34 cellular contexts compared by ENCODE assay signal in genomic region chrX:94162971-94163370, GRCh38.
"Had no signal": no experiment of that assay in that cellular context is flagged by ENCODE, and none has a peak within 500 bp of the region (broad histone marks: within the 10 kb centered on the region; RNA-seq: fewer than 3 reads in every experiment).

No MANE protein-coding gene starts in this region.

- H3K9me3 ChIP-seq: MG63 had no signal

- H3K4me2 ChIP-seq: KMS-11 had no signal

- H3K4me3 ChIP-seq: MG63 had no signal

- H3K27me3 ChIP-seq: MG63 had no signal

- H3K36me3 ChIP-seq: MG63 had no signal

- H3K9ac ChIP-seq: KMS-11 had no signal

- H3K27ac ChIP-seq: KMS-11 had no signal

- DNase-seq: Karpas-422, Kasumi-1, MG63, MM.1S, MV-4-11, NCI-H1048, NCI-H1092, NCI-H1092 treated with DMSO at 0.1 percent for 48 hours, NCI-H1105, NCI-H1105 treated with DMSO at 0.1 percent for 48 hours, NCI-H1417, NCI-H1417 treated with DMSO at 0.1 percent for 48 hours, NCI-H1436, NCI-H1436 treated with DMSO at 0.1 percent for 48 hours, NCI-H146, NCI-H1694, NCI-H1694 treated with DMSO at 0.1 percent for 48 hours, NCI-H187, NCI-H187 treated with DMSO at 0.1 percent for 48 hours, NCI-H1930, NCI-H2029, NCI-H2029 treated with DMSO at 0.1 percent for 48 hours, NCI-H2081, NCI-H2081 treated with DMSO at 0.1 percent for 48 hours, NCI-H2107, NCI-H2171, NCI-H2171 treated with DMSO at 0.1 percent for 48 hours, NCI-H2227 treated with DMSO at 0.1 percent for 48 hours, NCI-H226, NCI-H345, NCI-H446, NCI-H446 treated with DMSO at 0.1 percent for 48 hours, NCI-H510A had no signal
